ENCODE assay signal across 23 cellular contexts in the genomic region with DNA sequence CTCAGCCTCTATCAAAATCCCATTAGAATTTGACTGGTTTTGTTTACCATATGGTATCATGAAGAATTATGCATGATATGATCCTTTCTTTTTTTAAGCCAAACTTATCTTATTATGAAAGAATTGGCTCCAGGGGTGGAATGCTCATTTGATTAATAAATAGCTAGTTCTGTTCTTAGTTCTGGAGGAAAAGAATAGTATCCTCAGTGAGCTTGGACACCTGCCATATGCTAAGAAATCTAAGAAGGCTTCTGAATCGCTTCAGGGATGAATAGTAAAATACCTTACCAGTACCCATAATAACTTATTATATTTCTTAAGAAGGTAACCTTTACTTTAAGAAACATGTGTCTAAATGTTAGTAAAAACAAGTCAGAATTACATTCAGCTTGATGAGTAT.
"Had no signal": no experiment of that assay in that cellular context is flagged by ENCODE, and none has a peak within 500 bp of the region (broad histone marks: within the 10 kb centered on the region; RNA-seq: fewer than 3 reads in every experiment).

No MANE protein-coding gene starts in this region.

- H3K9me3 ChIP-seq: gastroesophageal sphincter, testis, upper lobe of left lung had no signal

- H3K27me3 Mint-ChIP-seq: activated CD4-positive, alpha-beta T cell treated with anti-CD3 and anti-CD28 coated beads, Interleukin-2, amount 10 ng/mL, durations not matched to agents 24 days and 14 days; activated CD8-positive, alpha-beta T cell treated with anti-CD3 and anti-CD28 coated beads for 36 hours; central memory CD8-positive, alpha-beta T cell; stimulated activated memory B cell treated with anti-CD40 and anti-IgM and Interleukin-4, amounts not matched to agents 10 μg/mL and 1 μg/mL and 100 μg/mL, for 72 hours had no signal

- H3K9me3 Mint-ChIP-seq: activated CD4-positive, alpha-beta T cell treated with anti-CD3 and anti-CD28 coated beads, Interleukin-2, amount 10 ng/mL, durations not matched to agents 24 days and 14 days; activated naive CD4-positive, alpha-beta T cell treated with anti-CD3 and anti-CD28 coated beads for 36 hours; nephron progenitor cell; stimulated activated memory B cell treated with anti-CD40 and anti-IgM and Interleukin-4, amounts not matched to agents 10 μg/mL and 1 μg/mL and 100 μg/mL, for 72 hours had no signal

- H3K27ac ChIP-seq: coronary artery, gastroesophageal sphincter, spleen, testis, upper lobe of left lung had no signal

- H3K36me3 Mint-ChIP-seq: stimulated activated memory B cell treated with anti-CD40 and anti-IgM and Interleukin-4, amounts not matched to agents 10 μg/mL and 1 μg/mL and 100 μg/mL, for 72 hours had no signal

- H3K27me3 ChIP-seq: gastroesophageal sphincter, spleen, testis, upper lobe of left lung had no signal

- H3K4me1 ChIP-seq: gastroesophageal sphincter, spleen, testis, upper lobe of left lung had no signal

- H3K4me3 ChIP-seq: coronary artery, gastroesophageal sphincter, lung, spleen, testis, upper lobe of left lung had no signal

- DNase-seq: activated CD4-positive, alpha-beta T cell treated with anti-CD3 and anti-CD28 coated beads, Interleukin-2, amount 10 ng/mL, durations not matched to agents 24 days and 14 days; activated CD8-positive, alpha-beta T cell treated with anti-CD3 and anti-CD28 coated beads for 36 hours; activated naive CD4-positive, alpha-beta T cell treated with anti-CD3 and anti-CD28 coated beads for 36 hours; activated T-cell treated with anti-CD3 and anti-CD28 coated beads, Interleukin-2, amount 50 U/mL, for 1 hour; anterior cingulate cortex; erythroblast; hippocampal formation; left colon; midbrain; nephron progenitor cell; posterior cingulate gyrus; retina; spleen; stimulated activated CD4-positive, alpha-beta T cell treated with anti-CD3 and anti-CD28 coated beads, Interleukin-4, amount 100 ng/mL, for 4 hours; T1000; testis; upper lobe of left lung had no signal

- H3K4me1 Mint-ChIP-seq: activated CD4-positive, alpha-beta T cell treated with anti-CD3 and anti-CD28 coated beads, Interleukin-2, amount 10 ng/mL, durations not matched to agents 24 days and 14 days; central memory CD8-positive, alpha-beta T cell; stimulated activated memory B cell treated with anti-CD40 and anti-IgM and Interleukin-4, amounts not matched to agents 10 μg/mL and 1 μg/mL and 100 μg/mL, for 72 hours had no signal

- H3K36me3 ChIP-seq: gastroesophageal sphincter, spleen, upper lobe of left lung had no signal

- H3K4me3 Mint-ChIP-seq: activated CD4-positive, alpha-beta T cell treated with anti-CD3 and anti-CD28 coated beads, Interleukin-2, amount 10 ng/mL, durations not matched to agents 24 days and 14 days; activated CD8-positive, alpha-beta T cell treated with anti-CD3 and anti-CD28 coated beads for 36 hours; activated naive CD4-positive, alpha-beta T cell treated with anti-CD3 and anti-CD28 coated beads for 36 hours; central memory CD8-positive, alpha-beta T cell; nephron progenitor cell; stimulated activated memory B cell treated with anti-CD40 and anti-IgM and Interleukin-4, amounts not matched to agents 10 μg/mL and 1 μg/mL and 100 μg/mL, for 72 hours had no signal

- ATAC-seq: activated CD8-positive, alpha-beta T cell treated with anti-CD3 and anti-CD28 coated beads for 36 hours; gastroesophageal sphincter; left colon; stimulated activated memory B cell treated with anti-CD40 and anti-IgM and Interleukin-4, amounts not matched to agents 10 μg/mL and 1 μg/mL and 100 μg/mL, for 72 hours had no signal

- H3K27ac Mint-ChIP-seq: activated CD4-positive, alpha-beta T cell treated with anti-CD3 and anti-CD28 coated beads, Interleukin-2, amount 10 ng/mL, durations not matched to agents 24 days and 14 days; activated CD8-positive, alpha-beta T cell treated with anti-CD3 and anti-CD28 coated beads for 36 hours; activated naive CD4-positive, alpha-beta T cell treated with anti-CD3 and anti-CD28 coated beads for 36 hours; activated T-helper 2 cell treated with anti-CD3 and anti-CD28 coated beads, Interferon-gamma antibody, Interleukin-2, Interleukin-4, amounts not matched to agents 10 μg/mL and 5 μg/mL and 100 μg/mL, durations not matched to agents 14 hours and 24 hours and 36 hours; nephron progenitor cell; stimulated activated memory B cell treated with anti-CD40 and anti-IgM and Interleukin-4, amounts not matched to agents 10 μg/mL and 1 μg/mL and 100 μg/mL, for 72 hours had no signal
